In genomic region chr9:4490705-4491620, GRCh38 we compare ENCODE assay signal across 8 cellular contexts. TPM values are rescaled to one million over a fixed set of nuclear protein-coding genes. Genes with fewer than 3 reads are reported as not detected.
DNase-seq lines count a peak whose midpoint lies in the region; ATAC-seq, FAIRE-seq and TF ChIP-seq lines count a peak whose summit lies in the region.

No MANE protein-coding gene starts in this region.

- peaks cover 9% of the 10 kb centered on the region; the same call in 1 of the 2 replicates for H3K4me1 ChIP-seq in BLaER1
- peaks cover 5 to 7% of the 10 kb centered on the region in 2 donors for H3K4me1 ChIP-seq in left lung
- H3K4me1 ChIP-seq in thymus (ENCODE audit: control insufficient read depth, insufficient read depth, low read length), result no peaks in the 10 kb centered on the region

- peak; percentile 34 for DNase-seq in bronchial epithelial cell (ENCODE audit: low read depth)
- no peak for DNase-seq in left lung
- DNase-seq in putamen (ENCODE audit: low spot score), result no peak
- no peak for DNase-seq in T-helper 9 cell

- TF ChIP-seq CTCF in bronchial epithelial cell (IDR thresholded peaks at IDR 0.05; ENCODE audit: insufficient read depth, low read length, severe bottlenecking) (no peak), left lung (IDR thresholded peaks at IDR 0.05) (no peak)

- H3K27me3 ChIP-seq in BLaER1, result peaks cover 27% of the 10 kb centered on the region
- H3K27me3 ChIP-seq in bronchial epithelial cell (ENCODE audit: control insufficient read depth, insufficient read depth, low read length), result peaks cover 3% of the 10 kb centered on the region
- peaks cover 0 to 52% of the 10 kb centered on the region in 2 donors for H3K27me3 ChIP-seq in left lung
- peaks cover 37% of the 10 kb centered on the region for H3K27me3 ChIP-seq in thymus (ENCODE audit: control insufficient read depth, insufficient read depth)

- peak overlapping the region; percentile 69 for H3K4me3 ChIP-seq in BLaER1
- peak overlapping the region; percentile 51 for H3K4me3 ChIP-seq in bronchial epithelial cell (ENCODE audit: low read depth, low read length)
- H3K4me3 ChIP-seq in left lung, result peak overlapping the region; percentile 63 to 65
- peak overlapping the region; percentile 44 for H3K4me3 ChIP-seq in thymus (ENCODE audit: low read length)

- peak; percentile 3 for ATAC-seq in GM19043 (IDR thresholded peaks at IDR 0.05; ENCODE audit: low read depth, unreplicated experiment)
- ATAC-seq in HG03460 (IDR thresholded peaks at IDR 0.05; ENCODE audit: unreplicated experiment), result peak; percentile 21
- peak; percentile 9 for ATAC-seq in left lung

- no peak for FAIRE-seq in bronchial epithelial cell (lab: Jason Lieb, UNC)

- peak overlapping the region; percentile 90 for H3K4me2 ChIP-seq in BLaER1

- no peak overlapping the region for H3K27ac ChIP-seq in BLaER1
- H3K27ac ChIP-seq in left lung, result peak overlapping the region; percentile 45 to 81
- H3K27ac ChIP-seq in thymus (ENCODE audit: low read depth), result no peak overlapping the region

- H3K36me3 ChIP-seq in BLaER1 (no peaks in the 10 kb centered on the region), bronchial epithelial cell (ENCODE audit: control insufficient read depth, insufficient read depth, low read length) (no peaks in the 10 kb centered on the region), left lung (no peaks in the 10 kb centered on the region), thymus (ENCODE audit: control insufficient read depth, insufficient read depth) (no peaks in the 10 kb centered on the region)

- 5% methylated on average over 52 of the region's 52 CpGs for WGBS in thymus

- H4K20me1 ChIP-seq in BLaER1, result no peaks in the 10 kb centered on the region

- no peak overlapping the region for H3K9ac ChIP-seq in BLaER1

- intact Hi-C loops in left lung (cut with DNase I), result no loop called here

- H3K9me3 ChIP-seq in BLaER1, result peaks cover 13% of the 10 kb centered on the region
- H3K9me3 ChIP-seq in left lung, result no peaks in the 10 kb centered on the region
- no peaks in the 10 kb centered on the region for H3K9me3 ChIP-seq in thymus (ENCODE audit: control insufficient read depth)

RNA-seq across cellular contexts. Expression of gene SLC1A1, which starts 0.7 kb away (rescaled TPM):
- total RNA-seq in bronchial epithelial cell, result 1.1 and 1.4 TPM in 2 replicates
- 10 to 100 TPM in 1 of 2 donors, 1 to 10 TPM in 1; 9.9 to 46.6 TPM for total RNA-seq in left lung
- 0.59 TPM for polyA plus RNA-seq in thymus

Comparison
In these comparisons a context has a peak if more than half of its experiments do, and no peak if none do; other contexts are left out.
1. H3K27ac ChIP-seq: peak in left lung (2 of 2); none in BLaER1 (single experiment) and thymus (single experiment).
2. Peak in every context shown above with its lines, with median percentiles within 50 percentile points of each other: H3K4me3 ChIP-seq and ATAC-seq.